Comparison of ENCODE assay signal across 18 cellular contexts in the genomic region with DNA sequence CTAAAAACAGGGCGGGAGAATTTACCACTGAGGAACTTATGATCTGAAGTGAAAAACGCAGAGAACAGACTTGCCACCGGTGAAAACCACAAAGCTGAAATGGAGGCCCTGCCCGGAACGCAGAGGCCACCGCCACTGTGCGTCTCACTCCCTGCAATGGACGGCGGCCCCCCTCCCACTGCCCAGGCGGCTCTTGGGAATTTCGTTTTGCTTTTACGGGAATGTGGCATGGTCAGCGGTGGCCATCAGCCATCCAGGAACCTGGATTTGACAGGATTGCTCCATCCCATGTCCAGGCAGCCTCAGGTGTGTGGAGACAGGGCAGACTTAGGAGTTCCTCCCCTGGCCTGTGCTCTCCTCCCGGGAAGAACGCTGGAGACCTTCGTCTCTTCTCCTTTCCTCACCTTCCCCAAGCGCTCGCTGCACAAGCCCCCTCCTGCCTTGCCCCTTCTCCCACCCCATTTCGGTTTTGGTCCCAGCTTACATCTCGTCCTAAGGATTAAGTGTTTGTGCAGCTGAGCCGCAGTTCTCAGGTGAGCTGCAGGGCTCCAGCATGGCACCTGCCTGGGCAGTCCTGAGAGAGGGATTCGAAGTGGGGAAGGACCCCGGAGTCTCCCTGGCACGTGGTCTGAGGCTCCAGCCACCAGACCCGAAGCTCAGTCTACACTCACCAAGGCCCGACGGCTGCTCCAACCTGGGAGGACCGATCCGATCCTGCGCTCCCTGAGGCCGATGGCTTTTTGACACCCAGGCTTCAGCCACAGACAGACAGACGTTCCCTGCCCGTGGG. TPM values are rescaled to one million over a fixed set of nuclear protein-coding genes. Genes with fewer than 3 reads are reported as not detected.
DNase-seq lines count a peak whose midpoint lies in the region; FAIRE-seq and TF ChIP-seq lines count a peak whose summit lies in the region.
"Had no signal": no experiment of that assay in that cellular context is flagged by ENCODE, and none has a peak within 500 bp of the region (broad histone marks: within the 10 kb centered on the region; RNA-seq: fewer than 3 reads in every experiment).

No MANE protein-coding gene starts in this region.

- peaks cover 46% of the 10 kb centered on the region for H3K4me1 Mint-ChIP-seq in neural crest cell
- no peaks in the 10 kb centered on the region for H3K4me1 Mint-ChIP-seq in activated CD4-positive, alpha-beta memory T cell treated with anti-CD3 and anti-CD28 coated beads for 36 hours (ENCODE audit: low read depth)

- TF ChIP-seq CTCF in keratinocyte (optimal IDR thresholded peaks at IDR 0.05 in 1 of 3, IDR thresholded peaks at IDR 0.05 in 1 of 3, conservative IDR thresholded peaks at IDR 0.05 in 1 of 3; ENCODE audit: extremely low read depth in 1 of 3, insufficient read depth in 2 of 3, low read length in 3 of 3) (no peak), neural crest cell (conservative IDR thresholded peaks at IDR 0.05) (no peak)

- H3K4me3 ChIP-seq in keratinocyte (ENCODE audit: control insufficient read depth in 2 of 3, extremely low read depth in 1 of 3, insufficient read depth in 2 of 3, low read depth in 1 of 3, low read length in 3 of 3): no peak overlapping the region
- H3K4me3 ChIP-seq in MG63: no peak overlapping the region
- H3K4me3 ChIP-seq: BLaER1 treated with 17β-estradiol and CSF1 and Interleukin-3, amounts not matched to agents 10 nM and 100 nM; GM12878; HAP-1 had no signal

- no peaks in the 10 kb centered on the region for H3K9me1 ChIP-seq in keratinocyte (ENCODE audit: control insufficient read depth, extremely low read depth, insufficient read depth, low read length)

- no peaks in the 10 kb centered on the region for H3K27me3 Mint-ChIP-seq in neural crest cell (ENCODE audit: low read depth)
- no peaks in the 10 kb centered on the region for H3K27me3 Mint-ChIP-seq in activated CD4-positive, alpha-beta memory T cell treated with anti-CD3 and anti-CD28 coated beads for 36 hours
- H3K27me3 Mint-ChIP-seq: B cell had no signal

- intact Hi-C loops in activated CD4-positive, alpha-beta memory T cell treated with anti-CD3 and anti-CD28 coated beads for 36 hours (cut with micrococcal nuclease): no loop called here

- H3K9me3 Mint-ChIP-seq in neural crest cell: no peaks in the 10 kb centered on the region
- H3K9me3 Mint-ChIP-seq in activated CD4-positive, alpha-beta memory T cell treated with anti-CD3 and anti-CD28 coated beads for 36 hours: no peaks in the 10 kb centered on the region
- H3K9me3 Mint-ChIP-seq: CD8-positive, alpha-beta T cell had no signal

- H4K20me1 ChIP-seq in keratinocyte (ENCODE audit: control insufficient read depth, extremely low read depth, insufficient read depth, low read length): no peaks in the 10 kb centered on the region

- H3K27ac Mint-ChIP-seq in neural crest cell (ENCODE audit: unreplicated experiment): peak overlapping the region; percentile 84
- H3K27ac Mint-ChIP-seq in activated CD4-positive, alpha-beta memory T cell treated with anti-CD3 and anti-CD28 coated beads for 36 hours: no peak overlapping the region
- H3K27ac Mint-ChIP-seq: B cell; CD8-positive, alpha-beta T cell had no signal

- no peak overlapping the region for H2AFZ ChIP-seq in keratinocyte (ENCODE audit: control insufficient read depth, low read length)

- dilution Hi-C loops in keratinocyte (cut with MboI; ENCODE audit: extremely low pct_ligation_motif_present, low sequenced_read_pairs): no loop called here

- H3K4me3 Mint-ChIP-seq in neural crest cell: peak overlapping the region; percentile 64
- no peak overlapping the region for H3K4me3 Mint-ChIP-seq in activated CD4-positive, alpha-beta memory T cell treated with anti-CD3 and anti-CD28 coated beads for 36 hours
- H3K4me3 Mint-ChIP-seq: B cell; CD8-positive, alpha-beta T cell had no signal

- H3K9me3 ChIP-seq in keratinocyte (ENCODE audit: control insufficient read depth, low read depth, low read length) (no peaks in the 10 kb centered on the region), MG63 (no peaks in the 10 kb centered on the region)
- H3K9me3 ChIP-seq: HAP-1 had no signal

- FAIRE-seq in keratinocyte (lab: Jason Lieb, UNC): no peak
- FAIRE-seq: GM12878, GM19239, H1, HepG2 had no signal

- peaks cover 25% of the 10 kb centered on the region for H3K27me3 ChIP-seq in keratinocyte (ENCODE audit: control insufficient read depth, extremely low read depth, insufficient read depth, low read length)
- H3K27me3 ChIP-seq in MG63: peaks cover 27% of the 10 kb centered on the region

- CTCF ChIA-PET in activated CD4-positive, alpha-beta memory T cell treated with anti-CD3 and anti-CD28 coated beads for 36 hours (lab: Charles Lee): interaction anchor here (2.0 kb wide), 1 partner anchor 10 kb away, joined by 8 read pairs; no protein-coding TSS in a partner anchor

- POLR2A ChIA-PET in activated CD4-positive, alpha-beta memory T cell treated with anti-CD3 and anti-CD28 coated beads for 36 hours (lab: Charles Lee): no interaction called here

- peak overlapping the region; percentile 10 for H3K27ac ChIP-seq in angular gyrus (ENCODE audit: low read depth, low read length)
- no peak overlapping the region for H3K27ac ChIP-seq in keratinocyte (ENCODE audit: control insufficient read depth, insufficient read depth, low read length)

- H3K36me3 ChIP-seq in keratinocyte (ENCODE audit: control insufficient read depth in 2 of 2, extremely low read depth in 1 of 2, insufficient read depth in 2 of 2, low read length in 2 of 2) (no peaks in the 10 kb centered on the region), MG63 (no peaks in the 10 kb centered on the region)
- H3K36me3 ChIP-seq: BLaER1 treated with 17β-estradiol and CSF1 and Interleukin-3, amounts not matched to agents 10 nM and 100 nM; HAP-1 had no signal

- peak overlapping the region; percentile 85 for H3K4me2 ChIP-seq in keratinocyte (ENCODE audit: control insufficient read depth, extremely low read depth, insufficient read depth, low read depth, low read length)

- H3K79me2 ChIP-seq in keratinocyte (ENCODE audit: control insufficient read depth, insufficient read depth, low read length): no peaks in the 10 kb centered on the region

- H3K4me1 ChIP-seq in keratinocyte (ENCODE audit: control insufficient read depth, extremely low read depth, insufficient read depth, low read length): peaks cover 20% of the 10 kb centered on the region

- no peak for DNase-seq in keratinocyte (ENCODE audit: low read depth, low spot score)
- no peak for DNase-seq in neural crest cell (ENCODE audit: low read depth, low spot score)
- no peak for DNase-seq in activated CD4-positive, alpha-beta memory T cell treated with anti-CD3 and anti-CD28 coated beads for 36 hours
- DNase-seq in MG63: no peak
- no peak for DNase-seq in cerebellar nuclear complex (lab: John Stamatoyannopoulos, UW)
- DNase-seq: Calu3; CD8-positive, alpha-beta T cell; DMS53; DND-41; EL had no signal

- H3K36me3 Mint-ChIP-seq in neural crest cell (ENCODE audit: low read depth): peaks cover 21% of the 10 kb centered on the region
- H3K36me3 Mint-ChIP-seq in activated CD4-positive, alpha-beta memory T cell treated with anti-CD3 and anti-CD28 coated beads for 36 hours: peaks cover 2% of the 10 kb centered on the region

- H3K9ac ChIP-seq in keratinocyte (ENCODE audit: control insufficient read depth, extremely low read depth, insufficient read depth, low read length): no peak overlapping the region
- H3K9ac ChIP-seq: BLaER1 treated with 17β-estradiol and CSF1 and Interleukin-3, amounts not matched to agents 10 nM and 100 nM had no signal

RNA-seq across cellular contexts. Expression of a gene that starts 49.9 kb away (rescaled TPM):
- 0.14 TPM in 1 of 3 replicates, not detected in the others for polyA plus RNA-seq in keratinocyte
- polyA plus RNA-seq in keratinocyte (2011; ENCODE audit: low read depth): 0.69 TPM
- 0.09 TPM in 1 of 2 replicates, not detected in the other for polyA plus RNA-seq in keratinocyte (2011; cell fraction: cytosol; rRNA removed)
- polyA plus RNA-seq in keratinocyte (2011; cell fraction: nucleus; rRNA removed): 0.15 and 0.22 TPM in 2 replicates
- 0.59 TPM in 1 of 2 replicates, not detected in the other for polyA plus RNA-seq in keratinocyte (2012; ENCODE audit: low replicate concordance)
- polyA minus RNA-seq in keratinocyte: 0.06 TPM in 1 of 3 replicates, not detected in the others
- polyA minus RNA-seq in keratinocyte (2011; cell fraction: cytosol; rRNA and poly(A)+ RNA removed): 0.19 TPM
- 0.16 and 0.32 TPM in 2 replicates for polyA minus RNA-seq in keratinocyte (2011; cell fraction: nucleus; rRNA and poly(A)+ RNA removed)
- 59.9 and 62.5 TPM in 2 replicates for total RNA-seq in neural crest cell
- total RNA-seq in activated CD4-positive, alpha-beta memory T cell treated with anti-CD3 and anti-CD28 coated beads for 36 hours: 1 to 10 TPM; 7.1 to 8.0 TPM
- total RNA-seq in MG63 (2014; rRNA removed; shearing (Covaris generic); ENCODE audit: low replicate concordance): 5.8 TPM in 1 of 2 replicates, not detected in the other
